16 cellular contexts compared by ENCODE assay signal in genomic region chr6:169828176-169828575, GRCh38.
"Had no signal": no experiment of that assay in that cellular context is flagged by ENCODE, and none has a peak within 500 bp of the region (broad histone marks: within the 10 kb centered on the region; RNA-seq: fewer than 3 reads in every experiment).

No MANE protein-coding gene starts in this region.

- H3K36me3 ChIP-seq: adrenal gland had no signal

- H3K9me3 ChIP-seq: adrenal gland had no signal

- H3K27me3 ChIP-seq: adrenal gland had no signal

- DNase-seq: activated CD4-positive, alpha-beta T cell treated with anti-CD3 and anti-CD28 coated beads, Interleukin-2, amount 50 U/mL, for 1 hour; activated CD4-positive, CD25-positive, alpha-beta regulatory T cell treated with anti-CD3 and anti-CD28 coated beads, Interleukin-2, amount 50 U/mL, for 72 hours; activated T-cell treated with anti-CD3 and anti-CD28 coated beads, Interleukin-2, amount 50 U/mL, for 4 hours; cerebellar nuclear complex; dermis blood vessel endothelial cell; effector memory CD8-positive, alpha-beta T cell; foreskin fibroblast; left cardiac atrium; nucleus accumbens; stimulated activated CD4-positive, alpha-beta T cell treated with anti-CD3 and anti-CD28 coated beads, Interleukin-2, amount 100 ng/mL, for 48 hours; SW 1271; T-helper 2 cell; trophoblast cell had no signal

- H3K4me3 ChIP-seq: adrenal gland, lung had no signal

- H3K27ac ChIP-seq: adrenal gland, VCaP had no signal
